19 cellular contexts compared by ENCODE assay signal in genomic region chr6:27441001-27441400, GRCh38. TPM values are rescaled to one million over a fixed set of nuclear protein-coding genes. Genes with fewer than 3 reads are reported as not detected.
A peak's percentile ranks its signal among the peaks of the same experiment; 100 is the strongest.
DNase-seq lines count a peak whose midpoint lies in the region; ATAC-seq, FAIRE-seq and TF ChIP-seq lines count a peak whose summit lies in the region.
"Had no signal": no experiment of that assay in that cellular context is flagged by ENCODE, and none has a peak within 500 bp of the region (broad histone marks: within the 10 kb centered on the region; RNA-seq: fewer than 3 reads in every experiment).

No MANE protein-coding gene starts in this region.

- H3K27me3 ChIP-seq in astrocyte (ENCODE audit: insufficient read depth, low read length) = no peaks in the 10 kb centered on the region
- H3K27me3 ChIP-seq: BE2C, SJSA1 had no signal

- DNase-seq in HPDE6-E6E7 (ENCODE audit: extremely low spot score) (peak; percentile 31), astrocyte (ENCODE audit: low read depth) (peak; percentile 6), epithelial cell of prostate (ENCODE audit: low read depth, low spot score) (peak; percentile 80), NCI-H748 (lab: John Stamatoyannopoulos, UW; ENCODE audit: unreplicated experiment) (no peak), NAMALWA (ENCODE audit: low spot score) (no peak), cardiac septum (ENCODE audit: low spot score) (no peak)
- DNase-seq: BE2C, KG1, MV-4-11, NCI-H1694, NCI-H2081, NCI-H2171, NCI-H524 treated with DMSO at 0.1 percent for 48 hours had no signal

- H3K4me2 ChIP-seq in astrocyte (ENCODE audit: low read length) = no peak overlapping the region

- no peak overlapping the region for H3K4me3 Mint-ChIP-seq in astrocyte (ENCODE audit: unreplicated experiment)

- no peak for ATAC-seq in HG03097 (IDR thresholded peaks at IDR 0.05; ENCODE audit: low FRiP score, unreplicated experiment)
- ATAC-seq: GM12878, Right ventricle myocardium inferior had no signal

- H3K27me3 Mint-ChIP-seq in astrocyte (ENCODE audit: low read depth, unreplicated experiment) = no peaks in the 10 kb centered on the region

- no peak overlapping the region for H3K4me3 ChIP-seq in astrocyte (ENCODE audit: insufficient read depth, low read depth, low read length)
- H3K4me3 ChIP-seq: GM12878, SJSA1 had no signal

- TF ChIP-seq CTCF in astrocyte (IDR thresholded peaks at IDR 0.05; ENCODE audit: insufficient read depth, low read depth, low read length) = no peak

- no peak overlapping the region for H3K9ac ChIP-seq in astrocyte (ENCODE audit: low read length)

- H3K79me2 ChIP-seq in astrocyte (ENCODE audit: insufficient read depth, low read length) = no peaks in the 10 kb centered on the region

- intact Hi-C loops in cardiac septum (cut with DNase I) = no loop called here

- H3K4me1 ChIP-seq in astrocyte (ENCODE audit: insufficient read depth, low read length) = no peaks in the 10 kb centered on the region
- H3K4me1 ChIP-seq: BE2C, SJSA1 had no signal

- H4K20me1 ChIP-seq in astrocyte (ENCODE audit: insufficient read depth, low read length) = no peaks in the 10 kb centered on the region

- peaks cover 2% of the 10 kb centered on the region for H3K9me3 ChIP-seq in astrocyte (ENCODE audit: insufficient read depth, low read depth, low read length)
- H3K9me3 ChIP-seq: BE2C had no signal

- FAIRE-seq in astrocyte (lab: Jason Lieb, UNC) = no peak
- FAIRE-seq: GM12878, RCC 7860 had no signal

- peaks cover 27% of the 10 kb centered on the region for H3K9me3 Mint-ChIP-seq in astrocyte (ENCODE audit: unreplicated experiment)

- no peak overlapping the region for H3K27ac Mint-ChIP-seq in astrocyte (ENCODE audit: unreplicated experiment)

- no peaks in the 10 kb centered on the region for H3K36me3 ChIP-seq in astrocyte (ENCODE audit: insufficient read depth, low read length)
- H3K36me3 ChIP-seq: BE2C, SJSA1 had no signal

- no peaks in the 10 kb centered on the region for H3K36me3 Mint-ChIP-seq in astrocyte (ENCODE audit: low read depth, unreplicated experiment)

- H3K27ac ChIP-seq in astrocyte (ENCODE audit: low read depth, low read length) (no peak overlapping the region), epithelial cell of prostate (peak overlapping the region; percentile 47)
- H3K27ac ChIP-seq: SJSA1 had no signal

- no peak overlapping the region for H2AFZ ChIP-seq in astrocyte (ENCODE audit: low read depth, low read length)

- H3K4me1 Mint-ChIP-seq in astrocyte (ENCODE audit: low read depth, unreplicated experiment) = no peaks in the 10 kb centered on the region

RNA-seq across cellular contexts. Expression of gene ZNF184, which starts 31.9 kb away (rescaled TPM):
- total RNA-seq in astrocyte = 5.1 and 5.7 TPM in 2 replicates
- total RNA-seq in cardiac septum = 4.2 TPM

RNA-seq across cellular contexts. Expression of gene ZNF391, which starts 52.4 kb away (rescaled TPM):
- total RNA-seq in astrocyte = 6.0 and 7.2 TPM in 2 replicates
- total RNA-seq in cardiac septum = 0.62 TPM
- total RNA-seq: OCI-LY7 had no signal

Comparison
In these comparisons a context has a peak if more than half of its experiments do, and no peak if none do; other contexts are left out.
1. DNase-seq: peak in HPDE6-E6E7 (single experiment), astrocyte (single experiment) and epithelial cell of prostate (single experiment); none in NCI-H748 (single experiment), NAMALWA (single experiment) and cardiac septum (single experiment).